In genomic region chr3:140396110-140396509, GRCh38 we compare ENCODE assay signal across 25 cellular contexts.
DNase-seq lines count a peak whose midpoint lies in the region; ATAC-seq, FAIRE-seq and TF ChIP-seq lines count a peak whose summit lies in the region.
"Had no signal": no experiment of that assay in that cellular context is flagged by ENCODE, and none has a peak within 500 bp of the region (broad histone marks: within the 10 kb centered on the region; RNA-seq: fewer than 3 reads in every experiment).

No MANE protein-coding gene starts in this region.

- H3K4me1 ChIP-seq in left lung (no peaks in the 10 kb centered on the region), foreskin keratinocyte (peaks cover 15% of the 10 kb centered on the region)
- H3K4me1 ChIP-seq: BE2C, BLaER1 had no signal

- DNase-seq in bronchial epithelial cell (ENCODE audit: low read depth) = no peak
- DNase-seq in left lung = no peak
- no peak for DNase-seq in nephron progenitor cell
- DNase-seq in foreskin keratinocyte = no peak
- DNase-seq in NCI-H2227 (lab: John Stamatoyannopoulos, UW; ENCODE audit: unreplicated experiment) = no peak
- DNase-seq: 8988T; ACHN; BE2C; C1 segment of cervical spinal cord; CD4-positive, alpha-beta memory T cell; CD4-positive, CD25-positive, alpha-beta regulatory T cell; CD8-positive, alpha-beta memory T cell; DMS 273 treated with DMSO at 0.1 percent for 48 hours; DMS153; DMS79; DND-41; EL; GDM1 had no signal

- intact Hi-C loops in left lung (cut with DNase I) = no loop called here

- H3K4me3 ChIP-seq in bronchial epithelial cell (ENCODE audit: low read depth, low read length) = no peak overlapping the region
- H3K4me3 ChIP-seq in left lung = no peak overlapping the region
- H3K4me3 ChIP-seq: BLaER1, GM12878 had no signal

- no peaks in the 10 kb centered on the region for H3K27me3 Mint-ChIP-seq in nephron progenitor cell (ENCODE audit: low read depth, poor library complexity)

- H3K4me1 Mint-ChIP-seq in nephron progenitor cell = peaks cover 39% of the 10 kb centered on the region
- H3K4me1 Mint-ChIP-seq: CD4-positive, alpha-beta memory T cell; CD4-positive, CD25-positive, alpha-beta regulatory T cell; CD8-positive, alpha-beta memory T cell had no signal

- no peaks in the 10 kb centered on the region for H3K27me3 ChIP-seq in bronchial epithelial cell (ENCODE audit: control insufficient read depth, insufficient read depth, low read length)
- H3K27me3 ChIP-seq in left lung = no peaks in the 10 kb centered on the region
- no peaks in the 10 kb centered on the region for H3K27me3 ChIP-seq in foreskin keratinocyte
- H3K27me3 ChIP-seq: BE2C, BLaER1 had no signal

- TF ChIP-seq CTCF in bronchial epithelial cell (IDR thresholded peaks at IDR 0.05; ENCODE audit: insufficient read depth, low read length, severe bottlenecking) = no peak
- no peak for TF ChIP-seq CTCF in left lung (IDR thresholded peaks at IDR 0.05)
- no peak for TF ChIP-seq CTCF in nephron progenitor cell (IDR thresholded peaks at IDR 0.05)
- no peak for TF ChIP-seq CTCF in foreskin keratinocyte (conservative IDR thresholded peaks at IDR 0.05)

- H3K36me3 ChIP-seq in bronchial epithelial cell (ENCODE audit: control insufficient read depth, insufficient read depth, low read length) (no peaks in the 10 kb centered on the region), left lung (no peaks in the 10 kb centered on the region)
- H3K36me3 ChIP-seq: BE2C, BLaER1 had no signal

- H3K4me3 Mint-ChIP-seq in nephron progenitor cell = no peak overlapping the region
- H3K4me3 Mint-ChIP-seq: CD14-positive monocyte; CD4-positive, alpha-beta memory T cell; CD4-positive, CD25-positive, alpha-beta regulatory T cell had no signal

- peak; percentile 72 for FAIRE-seq in bronchial epithelial cell (lab: Jason Lieb, UNC)
- FAIRE-seq: A204.1, GM12878, GM12892, GM18507 had no signal

- H3K36me3 Mint-ChIP-seq in nephron progenitor cell (ENCODE audit: low read depth) = no peaks in the 10 kb centered on the region
- H3K36me3 Mint-ChIP-seq: CD14-positive monocyte; CD4-positive, alpha-beta memory T cell; CD4-positive, CD25-positive, alpha-beta regulatory T cell; CD8-positive, alpha-beta memory T cell had no signal

- no peaks in the 10 kb centered on the region for H3K9me3 ChIP-seq in left lung
- H3K9me3 ChIP-seq: BE2C, BLaER1 had no signal

- H3K27ac ChIP-seq in left lung (peak overlapping the region in 1 of 2 donors; percentile 53), foreskin keratinocyte (no peak overlapping the region)
- H3K27ac ChIP-seq: BLaER1 had no signal

- H3K9me3 Mint-ChIP-seq in nephron progenitor cell = no peaks in the 10 kb centered on the region
- H3K9me3 Mint-ChIP-seq: CD4-positive, CD25-positive, alpha-beta regulatory T cell; CD8-positive, alpha-beta memory T cell had no signal

- ATAC-seq in left lung = peak; percentile 58
- ATAC-seq in foreskin keratinocyte = no peak
- no peak for ATAC-seq in GM21717 (IDR thresholded peaks at IDR 0.05; ENCODE audit: unreplicated experiment)
- ATAC-seq: GM12878 had no signal

- peak overlapping the region; percentile 33 for H3K27ac Mint-ChIP-seq in nephron progenitor cell
- H3K27ac Mint-ChIP-seq: CD14-positive monocyte; CD4-positive, alpha-beta memory T cell; CD4-positive, CD25-positive, alpha-beta regulatory T cell; CD8-positive, alpha-beta memory T cell had no signal
